ENCODE assay signal across 9 cellular contexts in genomic region chr13:52079891-52080290, GRCh38. TPM values are rescaled to one million over a fixed set of nuclear protein-coding genes. Genes with fewer than 3 reads are reported as not detected.
"Had no signal": no experiment of that assay in that cellular context is flagged by ENCODE, and none has a peak within 500 bp of the region (broad histone marks: within the 10 kb centered on the region; RNA-seq: fewer than 3 reads in every experiment).

No MANE protein-coding gene starts in this region.

RNA-seq across cellular contexts. Expression of gene NEK5, which starts 49.0 kb away (rescaled TPM):
- total RNA-seq: activated B cell treated with CpG ODN at 0.5 μM for 24 hours; activated CD4-positive, alpha-beta memory T cell treated with anti-CD3 and anti-CD28 coated beads, Interleukin-2, amount 10 ng/mL, durations not matched to agents 7 days and 5 days; activated CD4-positive, alpha-beta T cell treated with anti-CD3 and anti-CD28 coated beads, Interleukin-2, amount 10 ng/mL, durations not matched to agents 24 days and 14 days; activated CD4-positive, alpha-beta T cell treated with anti-CD3 and anti-CD28 coated beads, Interleukin-2, amount 10 ng/mL, durations not matched to agents 7 days and 5 days; activated CD8-positive, alpha-beta memory T cell treated with anti-CD3 and anti-CD28 coated beads for 36 hours; activated CD8-positive, alpha-beta memory T cell treated with anti-CD3 and anti-CD28 coated beads, Interleukin-2, amount 10 ng/mL, durations not matched to agents 7 days and 5 days; activated CD8-positive, alpha-beta T cell treated with anti-CD3 and anti-CD28 coated beads, Interleukin-2, amount 10 ng/mL, durations not matched to agents 7 days and 5 days; T-helper 1 cell treated with Interleukin-12 subunit alpha and Interleukin-12 subunit beta and Interleukin-4 antibody, amounts not matched to agents 30 ng/mL and 1 ng/mL, for 36 hours; T-helper 17 cell had no signal
